In the genomic region with DNA sequence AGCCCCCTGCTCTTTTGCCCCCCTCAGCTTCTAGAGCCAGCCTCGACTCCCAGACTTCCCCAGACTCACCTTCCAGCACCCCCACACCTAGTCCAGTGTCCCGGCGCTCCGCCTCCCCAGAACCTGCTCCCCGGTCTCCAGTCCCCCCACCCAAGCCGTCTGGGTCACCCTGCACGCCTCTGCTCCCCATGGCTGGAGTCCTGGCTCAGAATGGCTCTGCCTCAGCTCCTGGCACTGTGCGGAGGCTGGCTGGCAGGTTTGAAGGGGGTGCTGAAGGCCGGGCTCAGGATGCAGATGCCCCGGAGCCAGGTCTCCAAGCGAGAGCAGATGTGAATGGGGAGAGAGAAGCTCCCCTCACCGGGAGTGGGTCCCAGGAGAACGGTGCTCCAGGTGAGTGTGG, we compare ENCODE assay signal across 32 cellular contexts. TPM values are rescaled to one million over a fixed set of nuclear protein-coding genes. Genes with fewer than 3 reads are reported as not detected.
A peak's percentile ranks its signal among the peaks of the same experiment; 100 is the strongest.
DNase-seq lines count a peak whose midpoint lies in the region; FAIRE-seq and TF ChIP-seq lines count a peak whose summit lies in the region.
"Had no signal": no experiment of that assay in that cellular context is flagged by ENCODE, and none has a peak within 500 bp of the region (broad histone marks: within the 10 kb centered on the region; RNA-seq: fewer than 3 reads in every experiment).

No MANE protein-coding gene starts in this region.

- H4K91ac ChIP-seq in neuronal stem cell (ENCODE audit: low read depth, low read length, poor library complexity) = no peak overlapping the region

- H2AK5ac ChIP-seq in neuronal stem cell (ENCODE audit: low read depth, low read length) = no peak overlapping the region

- DNase-seq in left ventricle myocardium inferior = no peak
- DNase-seq in cardiac septum (ENCODE audit: low spot score) = no peak
- DNase-seq in endodermal cell = peak; percentile 49
- no peak for DNase-seq in neuronal stem cell (ENCODE audit: low spot score)
- no peak for DNase-seq in suprapubic skin (ENCODE audit: low spot score in 2 of 2)
- no peak for DNase-seq in GM19239 (ENCODE audit: insufficient read length, low spot score)
- no peak for DNase-seq in H54 (ENCODE audit: insufficient read length, low spot score)
- DNase-seq in amniotic stem cell (lab: John Stamatoyannopoulos, UW) = no peak
- DNase-seq: CD4-positive, alpha-beta T cell; DMS53; HCEC 1CT; IMR-90; KG1; MM.1S; NCI-H1694; NCI-H2029 treated with DMSO at 0.1 percent for 48 hours; NCI-H446 treated with DMSO at 0.1 percent for 48 hours; NCI-H526; NCI-H82; NK-92 treated with Interleukin-12 subunit alpha and Interleukin-12 subunit beta, amount 100 ng/mL, for 24 hours; PC-9; SHP77 had no signal

- H3K4me3 Mint-ChIP-seq in endodermal cell = no peak overlapping the region
- H3K4me3 Mint-ChIP-seq: CD4-positive, alpha-beta T cell; GM23338 had no signal

- H3K4me1 ChIP-seq in left ventricle myocardium inferior (peaks cover 47% of the 10 kb centered on the region), endodermal cell (ENCODE audit: control insufficient read depth, insufficient read depth, low read length) (peaks cover 9% of the 10 kb centered on the region), neuronal stem cell (ENCODE audit: control insufficient read depth in 2 of 2, insufficient read depth in 1 of 2, low read depth in 1 of 2, low read length in 2 of 2) (peaks cover 6 to 18% of the 10 kb centered on the region in 2 donors), suprapubic skin (peaks cover 8% of the 10 kb centered on the region)

- intact Hi-C loops in left ventricle myocardium inferior (cut with micrococcal nuclease) (loop anchor here (10.0 kb wide), 1 partner anchor 53 kb away; no protein-coding TSS in a partner anchor), cardiac septum (cut with DNase I) (loop anchor here (5.0 kb wide), 1 partner anchor 45 kb away; no protein-coding TSS in a partner anchor)

- H3K9ac ChIP-seq in endodermal cell (ENCODE audit: extremely low read depth, low read length, poor library complexity, severe bottlenecking) (no peak overlapping the region), neuronal stem cell (ENCODE audit: low read depth, low read length, poor library complexity) (no peak overlapping the region)
- H3K9ac ChIP-seq: BLaER1 treated with 17β-estradiol and CSF1 and Interleukin-3, amounts not matched to agents 10 nM and 100 nM had no signal

- H3K27me3 ChIP-seq in left ventricle myocardium inferior (ENCODE audit: low read depth) (peaks cover 60% of the 10 kb centered on the region), endodermal cell (ENCODE audit: control insufficient read depth, insufficient read depth, low read length, poor library complexity, severe bottlenecking) (peaks cover 24% of the 10 kb centered on the region), neuronal stem cell (ENCODE audit: control insufficient read depth in 3 of 3, insufficient read depth in 3 of 3, low read depth in 1 of 3, low read length in 3 of 3) (peaks cover 5 to 72% (median 24%) of the 10 kb centered on the region in 3 experiments), suprapubic skin (peaks cover 49% of the 10 kb centered on the region)
- H3K27me3 ChIP-seq: BLaER1 treated with 17β-estradiol and CSF1 and Interleukin-3, amounts not matched to agents 10 nM and 100 nM had no signal

- no peak overlapping the region for H3K4me2 ChIP-seq in neuronal stem cell (ENCODE audit: insufficient read depth, low read length, poor library complexity, severe bottlenecking)
- H3K4me2 ChIP-seq: BLaER1 treated with 17β-estradiol and CSF1 and Interleukin-3, amounts not matched to agents 10 nM and 100 nM; GM23338; PC-9 had no signal

- H2BK15ac ChIP-seq in neuronal stem cell (ENCODE audit: low read length) = peak overlapping the region; percentile 37

- peak overlapping the region; percentile 95 for H3K27ac ChIP-seq in left ventricle myocardium inferior (replicated peaks)
- H3K27ac ChIP-seq in endodermal cell (ENCODE audit: low read depth, low read length) = no peak overlapping the region
- no peak overlapping the region for H3K27ac ChIP-seq in neuronal stem cell (replicated peaks; ENCODE audit: low read length)
- H3K27ac ChIP-seq in suprapubic skin = no peak overlapping the region
- H3K27ac ChIP-seq: BLaER1 treated with 17β-estradiol and CSF1 and Interleukin-3, amounts not matched to agents 10 nM and 100 nM; PC-9 had no signal

- H3K4ac ChIP-seq in neuronal stem cell (ENCODE audit: low read length) = no peak overlapping the region

- TF ChIP-seq CTCF in left ventricle myocardium inferior (IDR thresholded peaks at IDR 0.05; ENCODE audit: borderline replicate concordance) (no peak), endodermal cell (conservative IDR thresholded peaks at IDR 0.05) (no peak), suprapubic skin (IDR thresholded peaks at IDR 0.05) (no peak)

- no peak overlapping the region for H2BK12ac ChIP-seq in neuronal stem cell (ENCODE audit: low read length)

- H3K27me3 Mint-ChIP-seq in endodermal cell (ENCODE audit: insufficient read depth) = peaks cover 25% of the 10 kb centered on the region

- H3K9me3 Mint-ChIP-seq in endodermal cell = no peaks in the 10 kb centered on the region
- H3K9me3 Mint-ChIP-seq: CD4-positive, alpha-beta T cell; GM23338 had no signal

- no peaks in the 10 kb centered on the region for H3K9me3 ChIP-seq in left ventricle myocardium inferior (replicated peaks)
- no peaks in the 10 kb centered on the region for H3K9me3 ChIP-seq in endodermal cell (ENCODE audit: control insufficient read depth, low read length)
- no peaks in the 10 kb centered on the region for H3K9me3 ChIP-seq in neuronal stem cell (replicated peaks in 1 of 2; ENCODE audit: control insufficient read depth in 2 of 2, insufficient read depth in 1 of 2, low read depth in 1 of 2, low read length in 2 of 2)
- H3K9me3 ChIP-seq in suprapubic skin = no peaks in the 10 kb centered on the region
- H3K9me3 ChIP-seq: BLaER1 treated with 17β-estradiol and CSF1 and Interleukin-3, amounts not matched to agents 10 nM and 100 nM had no signal

- no peaks in the 10 kb centered on the region for H3K79me1 ChIP-seq in neuronal stem cell (ENCODE audit: low read depth, low read length)

- peaks cover 47% of the 10 kb centered on the region for H3K4me1 Mint-ChIP-seq in endodermal cell

- H2AFZ ChIP-seq in neuronal stem cell (ENCODE audit: low read length) = no peak overlapping the region
- H2AFZ ChIP-seq: GM23338, PC-9 had no signal

- TF ChIP-seq POLR2A in suprapubic skin (IDR thresholded peaks at IDR 0.05) = no peak
- TF ChIP-seq POLR2A in H54 (IDR thresholded peaks at IDR 0.05; ENCODE audit: low read depth, low read length) = no peak

- H3K18ac ChIP-seq in neuronal stem cell (ENCODE audit: low read length) = no peak overlapping the region

- H3K14ac ChIP-seq in neuronal stem cell (ENCODE audit: low read length) = no peak overlapping the region

- H3K36me3 ChIP-seq in left ventricle myocardium inferior (peaks cover 6% of the 10 kb centered on the region), endodermal cell (ENCODE audit: control insufficient read depth, insufficient read depth, low read length) (no peaks in the 10 kb centered on the region), neuronal stem cell (replicated peaks in 1 of 2; ENCODE audit: control insufficient read depth in 2 of 2, insufficient read depth in 2 of 2, low read length in 2 of 2) (no peaks in the 10 kb centered on the region), suprapubic skin (no peaks in the 10 kb centered on the region)
- H3K36me3 ChIP-seq: BLaER1 treated with 17β-estradiol and CSF1 and Interleukin-3, amounts not matched to agents 10 nM and 100 nM had no signal

- 86 to 92% methylated on average over 11 to 13 of the region's 13 CpGs for WGBS in endodermal cell (ENCODE audit: insufficient coverage in 1 of 2, insufficient read length in 1 of 2), 2 experiments
- no CpG with 5 or more reads among the region's 13 CpGs for WGBS in neuronal stem cell (ENCODE audit: extremely low coverage in 2 of 2, insufficient read length in 2 of 2, insufficient replicate concordance in 1 of 2), 2 donors
- 68% methylated on average over 13 of the region's 13 CpGs for WGBS in suprapubic skin

- H4K8ac ChIP-seq in neuronal stem cell (ENCODE audit: low read depth, low read length) = no peak overlapping the region

- peak overlapping the region; percentile 20 for H3K23ac ChIP-seq in neuronal stem cell (ENCODE audit: low read depth, low read length, poor library complexity)

- no peak overlapping the region for H2BK120ac ChIP-seq in neuronal stem cell (ENCODE audit: low read depth, low read length)

- H3K27ac Mint-ChIP-seq in endodermal cell = no peak overlapping the region
- H3K27ac Mint-ChIP-seq: CD4-positive, alpha-beta T cell; GM23338 had no signal

- FAIRE-seq in GM19239 (lab: Jason Lieb, UNC) (no peak), H54 (lab: Jason Lieb, UNC) (no peak)
- FAIRE-seq: A204.1, D721Med, GM18507 had no signal

- no peaks in the 10 kb centered on the region for H3K36me3 Mint-ChIP-seq in endodermal cell (ENCODE audit: low read depth)

- H3K4me3 ChIP-seq in left ventricle myocardium inferior (peak overlapping the region; percentile 68), endodermal cell (ENCODE audit: low read length) (no peak overlapping the region), neuronal stem cell (ENCODE audit: low read length in 2 of 2) (no peak overlapping the region), suprapubic skin (peak overlapping the region; percentile 7)
- H3K4me3 ChIP-seq: BLaER1 treated with 17β-estradiol and CSF1 and Interleukin-3, amounts not matched to agents 10 nM and 100 nM; GM23338; PC-9 had no signal

- no peak for TF ChIP-seq EP300 in suprapubic skin (IDR thresholded peaks at IDR 0.05)

- H2BK5ac ChIP-seq in neuronal stem cell (ENCODE audit: low read length) = no peak overlapping the region

RNA-seq across cellular contexts. Expression of a gene that starts 2.2 kb away (rescaled TPM):
- 19.4 TPM for total RNA-seq in left ventricle myocardium inferior
- 18.3 TPM for total RNA-seq in cardiac septum
- total RNA-seq in endodermal cell = 1 to 10 TPM; 4.1 to 9.2 TPM
- polyA plus RNA-seq in endodermal cell (2013, experiment 1 of 2) = 1.8 TPM
- 1.5 TPM for polyA plus RNA-seq in endodermal cell (2013, experiment 2 of 2)
- 0.11 TPM for polyA plus RNA-seq in neuronal stem cell (2013, experiment 1 of 2)
- polyA plus RNA-seq in neuronal stem cell (2013, experiment 2 of 2) = 0.11 TPM
- 10 to 100 TPM in 2 of 4 donors, 1 to 10 TPM in 2; 2.3 to 22.2 (median 11.0) TPM for total RNA-seq in suprapubic skin
- total RNA-seq: CD4-positive, alpha-beta T cell; Daoy; IMR-90; PC-9; RPMI7951; SK-MEL-5 had no signal
- polyA plus RNA-seq: AG04450, IMR-90 had no signal

RNA-seq across cellular contexts. Expression of a gene that starts 17.1 kb away (rescaled TPM):
- total RNA-seq in left ventricle myocardium inferior (1.3 TPM), cardiac septum (4.0 TPM), endodermal cell (1 to 10 TPM; 5.6 to 10.0 TPM), suprapubic skin (1 to 10 TPM in 3 of 4 donors, under 1 TPM in 1; 0.80 to 2.4 (median 1.5) TPM)
- polyA plus RNA-seq in endodermal cell (2013, experiment 1 of 2) = 3.4 TPM
- polyA plus RNA-seq in endodermal cell (2013, experiment 2 of 2) = 2.6 TPM
- polyA plus RNA-seq in neuronal stem cell (2013, experiment 1 of 2) = 1.6 TPM
- 2.2 TPM for polyA plus RNA-seq in neuronal stem cell (2013, experiment 2 of 2)

RNA-seq across cellular contexts. Expression of a gene that starts 23.8 kb away (rescaled TPM):
- total RNA-seq in left ventricle myocardium inferior = 25.6 TPM
- 23.7 TPM for total RNA-seq in cardiac septum
- total RNA-seq in endodermal cell = 10 to 100 TPM; 34.0 to 36.3 TPM
- polyA plus RNA-seq in endodermal cell (2013, experiment 1 of 2) = 35.0 TPM
- 34.4 TPM for polyA plus RNA-seq in endodermal cell (2013, experiment 2 of 2)
- 66.9 TPM for polyA plus RNA-seq in neuronal stem cell (2013, experiment 1 of 2)
- 66.2 TPM for polyA plus RNA-seq in neuronal stem cell (2013, experiment 2 of 2)
- total RNA-seq in suprapubic skin = 10 to 100 TPM; 12.6 to 16.3 (median 13.7) TPM

RNA-seq across cellular contexts. Expression of a gene that starts 27.4 kb away (rescaled TPM):
- total RNA-seq in left ventricle myocardium inferior (not detected), cardiac septum (not detected), endodermal cell (not detected), suprapubic skin (not detected)
- not detected for polyA plus RNA-seq in endodermal cell (2013, experiment 1 of 2)
- not detected for polyA plus RNA-seq in endodermal cell (2013, experiment 2 of 2)
- polyA plus RNA-seq in neuronal stem cell (2013, experiment 1 of 2) = not detected
- polyA plus RNA-seq in neuronal stem cell (2013, experiment 2 of 2) = not detected
- total RNA-seq: CD4-positive, alpha-beta T cell; Daoy; G401; GM23338; IMR-90; PC-9; RPMI7951; SK-MEL-5 had no signal
- polyA plus RNA-seq: AG04450, GM23338, IMR-90 had no signal

Comparison
In these comparisons a context has a peak if more than half of its experiments do, and no peak if none do; other contexts are left out.
1. H3K4me3 ChIP-seq: peak in left ventricle myocardium inferior (single experiment) and suprapubic skin (single experiment); none in endodermal cell (single experiment) and neuronal stem cell (0 of 2).